Comparison of ENCODE assay signal across 1 cellular context in genomic region chr12:27998170-27999110, GRCh38.
TF ChIP-seq lines count a peak whose summit lies in the region.

No MANE protein-coding gene starts in this region.

TF ChIP-seq in GM23338, 12 proteins besides CTCF, POLR2A, EP300 and RAD21 (continued from another document):
- TF ChIP-seq ZNF462 (CRISPR knock-in tag; IDR thresholded peaks at IDR 0.05) (no peak), CREB1 (CRISPR knock-in tag; IDR thresholded peaks at IDR 0.05; ENCODE audit: low read depth) (no peak), POLR2AphosphoS5 (IDR thresholded peaks at IDR 0.05; ENCODE audit: low read depth) (no peak), JUNB (IDR thresholded peaks at IDR 0.05; ENCODE audit: unreplicated experiment) (no peak), STAT1 (IDR thresholded peaks at IDR 0.05; ENCODE audit: unreplicated experiment) (no peak), ZNF114 (CRISPR knock-in tag; IDR thresholded peaks at IDR 0.05) (no peak), ETS1 (IDR thresholded peaks at IDR 0.05) (no peak)
